13 cellular contexts compared by ENCODE assay signal in genomic region chr11:73273246-73273890, GRCh38. TPM values are rescaled to one million over a fixed set of nuclear protein-coding genes. Genes with fewer than 3 reads are reported as not detected.
A peak's percentile ranks its signal among the peaks of the same experiment; 100 is the strongest.
DNase-seq lines count a peak whose midpoint lies in the region; ATAC-seq and TF ChIP-seq lines count a peak whose summit lies in the region.
"Had no signal": no experiment of that assay in that cellular context is flagged by ENCODE, and none has a peak within 500 bp of the region (broad histone marks: within the 10 kb centered on the region; RNA-seq: fewer than 3 reads in every experiment).

No MANE protein-coding gene starts in this region.

- no peak overlapping the region for H3K27ac ChIP-seq in lower lobe of right lung
- H3K27ac ChIP-seq: VCaP had no signal

- no peaks in the 10 kb centered on the region for H3K4me1 Mint-ChIP-seq in activated naive CD8-positive, alpha-beta T cell treated with anti-CD3 and anti-CD28 coated beads, Interleukin-2, amount 10 ng/mL, durations not matched to agents 7 days and 5 days
- no peaks in the 10 kb centered on the region for H3K4me1 Mint-ChIP-seq in activated naive CD8-positive, alpha-beta T cell treated with anti-CD3 and anti-CD28 coated beads for 36 hours
- peaks cover 43% of the 10 kb centered on the region for H3K4me1 Mint-ChIP-seq in type B pancreatic cell (ENCODE audit: unreplicated experiment)

- H3K27me3 ChIP-seq in lower lobe of right lung (ENCODE audit: low read depth) = no peaks in the 10 kb centered on the region
- H3K27me3 ChIP-seq: upper lobe of left lung had no signal

- H3K4me3 ChIP-seq in lower lobe of right lung = peak overlapping the region; percentile 17
- H3K4me3 ChIP-seq: upper lobe of left lung had no signal

- peaks cover 22% of the 10 kb centered on the region for H3K4me1 ChIP-seq in lower lobe of right lung

- POLR2A ChIA-PET in activated naive CD8-positive, alpha-beta T cell treated with anti-CD3 and anti-CD28 coated beads, Interleukin-2, amount 10 ng/mL, durations not matched to agents 7 days and 5 days (lab: Charles Lee) = no interaction called here

- no peaks in the 10 kb centered on the region for H3K36me3 Mint-ChIP-seq in activated naive CD8-positive, alpha-beta T cell treated with anti-CD3 and anti-CD28 coated beads, Interleukin-2, amount 10 ng/mL, durations not matched to agents 7 days and 5 days
- no peaks in the 10 kb centered on the region for H3K36me3 Mint-ChIP-seq in activated naive CD8-positive, alpha-beta T cell treated with anti-CD3 and anti-CD28 coated beads for 36 hours
- H3K36me3 Mint-ChIP-seq in type B pancreatic cell = no peaks in the 10 kb centered on the region

- no peak overlapping the region for H3K27ac Mint-ChIP-seq in activated naive CD8-positive, alpha-beta T cell treated with anti-CD3 and anti-CD28 coated beads, Interleukin-2, amount 10 ng/mL, durations not matched to agents 7 days and 5 days
- H3K27ac Mint-ChIP-seq in activated naive CD8-positive, alpha-beta T cell treated with anti-CD3 and anti-CD28 coated beads for 36 hours = no peak overlapping the region
- peak overlapping the region; percentile 91 for H3K27ac Mint-ChIP-seq in type B pancreatic cell

- no peaks in the 10 kb centered on the region for H3K9me3 Mint-ChIP-seq in activated naive CD8-positive, alpha-beta T cell treated with anti-CD3 and anti-CD28 coated beads, Interleukin-2, amount 10 ng/mL, durations not matched to agents 7 days and 5 days
- H3K9me3 Mint-ChIP-seq in activated naive CD8-positive, alpha-beta T cell treated with anti-CD3 and anti-CD28 coated beads for 36 hours = no peaks in the 10 kb centered on the region
- H3K9me3 Mint-ChIP-seq in type B pancreatic cell = no peaks in the 10 kb centered on the region

- no peaks in the 10 kb centered on the region for H3K36me3 ChIP-seq in lower lobe of right lung
- H3K36me3 ChIP-seq: upper lobe of left lung had no signal

- no peak for TF ChIP-seq CTCF in lower lobe of right lung (IDR thresholded peaks at IDR 0.05)
- TF ChIP-seq CTCF in type B pancreatic cell (conservative IDR thresholded peaks at IDR 0.05) = no peak

- intact Hi-C loops in lower lobe of right lung (cut with DNase I) = no loop called here

- H3K4me3 Mint-ChIP-seq in activated naive CD8-positive, alpha-beta T cell treated with anti-CD3 and anti-CD28 coated beads, Interleukin-2, amount 10 ng/mL, durations not matched to agents 7 days and 5 days = no peak overlapping the region
- no peak overlapping the region for H3K4me3 Mint-ChIP-seq in activated naive CD8-positive, alpha-beta T cell treated with anti-CD3 and anti-CD28 coated beads for 36 hours
- H3K4me3 Mint-ChIP-seq in type B pancreatic cell = peak overlapping the region; percentile 69

- H3K27me3 Mint-ChIP-seq in activated naive CD8-positive, alpha-beta T cell treated with anti-CD3 and anti-CD28 coated beads, Interleukin-2, amount 10 ng/mL, durations not matched to agents 7 days and 5 days = peaks cover 13% of the 10 kb centered on the region
- H3K27me3 Mint-ChIP-seq in activated naive CD8-positive, alpha-beta T cell treated with anti-CD3 and anti-CD28 coated beads for 36 hours = no peaks in the 10 kb centered on the region
- H3K27me3 Mint-ChIP-seq in type B pancreatic cell = no peaks in the 10 kb centered on the region

- ATAC-seq in activated naive CD8-positive, alpha-beta T cell treated with anti-CD3 and anti-CD28 coated beads, Interleukin-2, amount 10 ng/mL, durations not matched to agents 7 days and 5 days (ENCODE audit: low read depth) = no peak
- ATAC-seq in lower lobe of right lung = no peak
- no peak for ATAC-seq in GM21423 (IDR thresholded peaks at IDR 0.05; ENCODE audit: unreplicated experiment)
- no peak for ATAC-seq in GM19035 (IDR thresholded peaks at IDR 0.05; ENCODE audit: unreplicated experiment)

- DNase-seq in activated naive CD8-positive, alpha-beta T cell treated with anti-CD3 and anti-CD28 coated beads, Interleukin-2, amount 10 ng/mL, durations not matched to agents 7 days and 5 days = peak; percentile 6
- no peak for DNase-seq in activated naive CD8-positive, alpha-beta T cell treated with anti-CD3 and anti-CD28 coated beads for 36 hours
- DNase-seq in RPMI8226 = peak; percentile 28
- DNase-seq in lower lobe of right lung = no peak
- DNase-seq in type B pancreatic cell (ENCODE audit: extremely low spot score, unreplicated experiment) = no peak
- no peak for DNase-seq in stimulated activated CD4-positive, alpha-beta T cell treated with anti-CD3 and anti-CD28 coated beads, Interleukin-1b, Interleukin-23, amount 100 ng/mL, for 48 hours
- DNase-seq: mesendoderm, NCI-H1417, SW 1271, upper lobe of left lung had no signal

- no peaks in the 10 kb centered on the region for H3K9me3 ChIP-seq in lower lobe of right lung
- H3K9me3 ChIP-seq: upper lobe of left lung had no signal

RNA-seq across cellular contexts. Expression of gene P2RY6, which starts 1.2 kb away (rescaled TPM):
- under 1 TPM in 1 of 2 experiments, not detected in 1; 0.44 TPM for total RNA-seq in activated naive CD8-positive, alpha-beta T cell treated with anti-CD3 and anti-CD28 coated beads, Interleukin-2, amount 10 ng/mL, durations not matched to agents 7 days and 5 days
- not detected for total RNA-seq in activated naive CD8-positive, alpha-beta T cell treated with anti-CD3 and anti-CD28 coated beads for 36 hours
- total RNA-seq in lower lobe of right lung = 3.6 TPM
- total RNA-seq in type B pancreatic cell (ENCODE audit: low replicate concordance) = 3.0 and 14.8 TPM in 2 replicates

RNA-seq across cellular contexts. Expression of gene ARHGEF17, which starts 34.7 kb away (rescaled TPM):
- not detected for total RNA-seq in activated naive CD8-positive, alpha-beta T cell treated with anti-CD3 and anti-CD28 coated beads, Interleukin-2, amount 10 ng/mL, durations not matched to agents 7 days and 5 days
- under 1 TPM in 1 of 2 experiments, not detected in 1; 0.08 TPM for total RNA-seq in activated naive CD8-positive, alpha-beta T cell treated with anti-CD3 and anti-CD28 coated beads for 36 hours
- 56.5 TPM for total RNA-seq in lower lobe of right lung
- total RNA-seq in type B pancreatic cell (ENCODE audit: low replicate concordance) = 29.2 and 69.7 TPM in 2 replicates

RNA-seq across cellular contexts. Expression of gene P2RY2, which starts 55.3 kb away (rescaled TPM):
- total RNA-seq in activated naive CD8-positive, alpha-beta T cell treated with anti-CD3 and anti-CD28 coated beads, Interleukin-2, amount 10 ng/mL, durations not matched to agents 7 days and 5 days = not detected
- total RNA-seq in activated naive CD8-positive, alpha-beta T cell treated with anti-CD3 and anti-CD28 coated beads for 36 hours = not detected
- total RNA-seq in lower lobe of right lung = 6.5 TPM
- 12.1 and 25.3 TPM in 2 replicates for total RNA-seq in type B pancreatic cell (ENCODE audit: low replicate concordance)

Comparison
In these comparisons a context has a peak if more than half of its experiments do, and no peak if none do; other contexts are left out.
1. DNase-seq: peak in activated naive CD8-positive, alpha-beta T cell treated with anti-CD3 and anti-CD28 coated beads, Interleukin-2, amount 10 ng/mL, durations not matched to agents 7 days and 5 days (single experiment) and RPMI8226 (single experiment); none in activated naive CD8-positive, alpha-beta T cell treated with anti-CD3 and anti-CD28 coated beads for 36 hours (single experiment), lower lobe of right lung (single experiment), type B pancreatic cell (single experiment) and stimulated activated CD4-positive, alpha-beta T cell treated with anti-CD3 and anti-CD28 coated beads, Interleukin-1b, Interleukin-23, amount 100 ng/mL, for 48 hours (single experiment).
2. RNA of gene ARHGEF17, which starts 34.7 kb away (total RNA-seq): 29.2 to 69.7 TPM in type B pancreatic cell and 56.5 TPM in lower lobe of right lung (single experiment); not detected in activated naive CD8-positive, alpha-beta T cell treated with anti-CD3 and anti-CD28 coated beads, Interleukin-2, amount 10 ng/mL, durations not matched to agents 7 days and 5 days and 0.08 TPM in activated naive CD8-positive, alpha-beta T cell treated with anti-CD3 and anti-CD28 coated beads for 36 hours; every median in the first group is over 10 times any median in the second.